Comparison of ENCODE assay signal across 8 cellular contexts in the genomic region with DNA sequence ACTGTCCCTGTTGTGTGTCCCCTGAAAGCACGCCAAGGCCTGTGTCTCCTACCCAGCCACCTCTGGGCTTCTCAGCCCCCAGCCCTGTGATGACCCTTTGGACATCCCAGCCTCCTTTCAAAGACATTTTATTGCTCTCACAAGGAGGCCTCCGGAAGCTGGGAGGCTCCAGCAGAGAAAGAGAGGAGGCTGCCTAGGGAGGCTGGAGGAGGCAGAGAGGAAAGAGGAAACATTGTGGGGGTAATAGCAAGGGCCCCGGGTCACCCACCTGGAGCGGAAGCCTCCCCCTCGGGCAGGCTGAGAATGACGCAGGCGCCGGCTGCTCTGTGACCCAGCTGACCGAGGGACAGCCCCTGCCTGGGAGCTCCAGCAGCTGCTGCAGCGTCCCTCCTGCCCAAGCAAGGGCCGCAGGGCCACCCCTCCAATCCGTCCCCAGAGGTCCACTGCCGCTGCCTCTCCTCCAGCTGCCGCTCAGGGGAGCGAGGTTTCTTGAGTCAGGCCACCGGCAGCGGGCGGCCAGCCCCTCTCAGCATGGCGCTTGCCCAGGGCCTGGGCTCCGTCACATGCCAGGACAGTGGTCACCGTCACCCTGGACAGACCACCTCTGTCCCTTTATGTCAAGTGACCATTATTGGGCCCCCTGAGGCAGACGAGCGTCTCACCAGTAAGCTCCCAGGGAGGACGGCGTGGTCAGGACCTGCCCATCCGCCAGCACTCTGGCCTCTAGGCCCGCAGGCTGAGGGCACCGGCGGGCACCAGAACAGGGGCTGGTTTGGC. TPM values are rescaled to one million over a fixed set of nuclear protein-coding genes. Genes with fewer than 3 reads are reported as not detected.
DNase-seq lines count a peak whose midpoint lies in the region; ATAC-seq, FAIRE-seq and TF ChIP-seq lines count a peak whose summit lies in the region.

No MANE protein-coding gene starts in this region.

- no peaks in the 10 kb centered on the region for H3K9me3 ChIP-seq in CD4-positive, alpha-beta T cell (ENCODE audit: control insufficient read depth, low read length)

- H3K27ac Mint-ChIP-seq in CD4-positive, alpha-beta T cell, result no peak overlapping the region
- H3K27ac Mint-ChIP-seq in IgD-negative memory B cell (peak overlapping the region; percentile 85 to 94 (median 93)), nephron progenitor cell (peak overlapping the region; percentile 47)
- H3K27ac Mint-ChIP-seq in central memory CD8-positive, alpha-beta T cell (ENCODE audit: low read depth), result peak overlapping the region; percentile 67

- H3K27ac ChIP-seq in CD4-positive, alpha-beta T cell (ENCODE audit: low read depth, low read length), result no peak overlapping the region

- ATAC-seq in CD4-positive, alpha-beta T cell (ENCODE audit: poor library complexity), result no peak
- no peak for ATAC-seq in central memory CD8-positive, alpha-beta T cell (replicated peaks; ENCODE audit: extremely low read depth, poor library complexity, severe bottlenecking)
- no peak for ATAC-seq in HG03097 (IDR thresholded peaks at IDR 0.05; ENCODE audit: low FRiP score, unreplicated experiment)

- CTCF ChIA-PET in CD4-positive, alpha-beta T cell (lab: Charles Lee), result interaction anchor here (0.6 to 2.5 kb wide), 5 partner anchors 30 to 399 kb away, joined by 3 to 14 read pairs (median 9); a partner anchor contains a TSS

- peaks cover 24% of the 10 kb centered on the region for H3K27me3 Mint-ChIP-seq in CD4-positive, alpha-beta T cell
- H3K27me3 Mint-ChIP-seq in IgD-negative memory B cell (peaks cover 34% of the 10 kb centered on the region), nephron progenitor cell (ENCODE audit: low read depth, poor library complexity) (peaks cover 23% of the 10 kb centered on the region)
- H3K27me3 Mint-ChIP-seq in central memory CD8-positive, alpha-beta T cell, result peaks cover 49% of the 10 kb centered on the region

- H3K4me3 Mint-ChIP-seq in CD4-positive, alpha-beta T cell, result peak overlapping the region; percentile 79
- H3K4me3 Mint-ChIP-seq in IgD-negative memory B cell, result peak overlapping the region; percentile 52 to 72 (median 58)
- H3K4me3 Mint-ChIP-seq in central memory CD8-positive, alpha-beta T cell, result peak overlapping the region; percentile 49
- H3K4me3 Mint-ChIP-seq in nephron progenitor cell, result peak overlapping the region; percentile 69

- no peak for FAIRE-seq in frontal cortex (lab: Jason Lieb, UNC)

- DNase-seq in CD4-positive, alpha-beta T cell, result no peak
- DNase-seq in central memory CD8-positive, alpha-beta T cell (ENCODE audit: low spot score in 2 of 2), result no peak
- DNase-seq in nephron progenitor cell (peak; percentile 68), glomerular visceral epithelial cell (ENCODE audit: extremely low spot score) (no peak), frontal cortex (ENCODE audit: low spot score in 2 of 2) (no peak), SIG-M5 treated with dmso at 0.1 percent for 504 hours (lab: John Stamatoyannopoulos, UW; ENCODE audit: unreplicated experiment) (no peak)

- peaks cover 7% of the 10 kb centered on the region for H3K4me1 Mint-ChIP-seq in CD4-positive, alpha-beta T cell (ENCODE audit: low read depth)
- H3K4me1 Mint-ChIP-seq in IgD-negative memory B cell (peaks cover 0 to 9% (median 8%) of the 10 kb centered on the region in 3 donors), nephron progenitor cell (peaks cover 49% of the 10 kb centered on the region)
- no peaks in the 10 kb centered on the region for H3K4me1 Mint-ChIP-seq in central memory CD8-positive, alpha-beta T cell

- no peak for TF ChIP-seq CTCF in CD4-positive, alpha-beta T cell (IDR thresholded peaks at IDR 0.05)
- no peak for TF ChIP-seq CTCF in nephron progenitor cell (IDR thresholded peaks at IDR 0.05)

- H3K9me3 Mint-ChIP-seq in CD4-positive, alpha-beta T cell, result no peaks in the 10 kb centered on the region
- H3K9me3 Mint-ChIP-seq in IgD-negative memory B cell (no peaks in the 10 kb centered on the region), nephron progenitor cell (peaks cover 3% of the 10 kb centered on the region)
- no peaks in the 10 kb centered on the region for H3K9me3 Mint-ChIP-seq in central memory CD8-positive, alpha-beta T cell

- peaks cover 25% of the 10 kb centered on the region for H3K27me3 ChIP-seq in CD4-positive, alpha-beta T cell (ENCODE audit: control insufficient read depth, insufficient read depth, low read length)

- POLR2A ChIA-PET in CD4-positive, alpha-beta T cell (lab: Charles Lee), result interaction anchor here (1.8 to 2.0 kb wide), 3 partner anchors 26 to 244 kb away, joined by 6 to 18 read pairs (median 17); a partner anchor contains a TSS

- intact Hi-C loops in CD4-positive, alpha-beta T cell (cut with DNase I, micrococcal nuclease), result loop anchor here (5.0 to 10.0 kb wide), 4 partner anchors 246 to 1338 kb away; a partner anchor contains a TSS

- no peaks in the 10 kb centered on the region for H3K36me3 Mint-ChIP-seq in CD4-positive, alpha-beta T cell (ENCODE audit: low read depth)
- no peaks in the 10 kb centered on the region for H3K36me3 Mint-ChIP-seq in IgD-negative memory B cell
- H3K36me3 Mint-ChIP-seq in central memory CD8-positive, alpha-beta T cell (ENCODE audit: insufficient read depth), result peaks cover 3% of the 10 kb centered on the region
- no peaks in the 10 kb centered on the region for H3K36me3 Mint-ChIP-seq in nephron progenitor cell (ENCODE audit: low read depth)

RNA-seq across cellular contexts. Expression of a gene that starts 29.3 kb away (rescaled TPM):
- 1,000 to 10,000 TPM; 1,296 to 1,318 TPM for total RNA-seq in CD4-positive, alpha-beta T cell
- 1,302 TPM for polyA plus RNA-seq in IgD-negative memory B cell
- 5,358 TPM for total RNA-seq in frontal cortex

RNA-seq across cellular contexts. Expression of a gene that starts 44.9 kb away (rescaled TPM):
- 1 to 10 TPM; 1.0 to 1.1 TPM for total RNA-seq in CD4-positive, alpha-beta T cell
- polyA plus RNA-seq in IgD-negative memory B cell, result 0.83 TPM
- 4.9 TPM for total RNA-seq in frontal cortex
